In the genomic region with DNA sequence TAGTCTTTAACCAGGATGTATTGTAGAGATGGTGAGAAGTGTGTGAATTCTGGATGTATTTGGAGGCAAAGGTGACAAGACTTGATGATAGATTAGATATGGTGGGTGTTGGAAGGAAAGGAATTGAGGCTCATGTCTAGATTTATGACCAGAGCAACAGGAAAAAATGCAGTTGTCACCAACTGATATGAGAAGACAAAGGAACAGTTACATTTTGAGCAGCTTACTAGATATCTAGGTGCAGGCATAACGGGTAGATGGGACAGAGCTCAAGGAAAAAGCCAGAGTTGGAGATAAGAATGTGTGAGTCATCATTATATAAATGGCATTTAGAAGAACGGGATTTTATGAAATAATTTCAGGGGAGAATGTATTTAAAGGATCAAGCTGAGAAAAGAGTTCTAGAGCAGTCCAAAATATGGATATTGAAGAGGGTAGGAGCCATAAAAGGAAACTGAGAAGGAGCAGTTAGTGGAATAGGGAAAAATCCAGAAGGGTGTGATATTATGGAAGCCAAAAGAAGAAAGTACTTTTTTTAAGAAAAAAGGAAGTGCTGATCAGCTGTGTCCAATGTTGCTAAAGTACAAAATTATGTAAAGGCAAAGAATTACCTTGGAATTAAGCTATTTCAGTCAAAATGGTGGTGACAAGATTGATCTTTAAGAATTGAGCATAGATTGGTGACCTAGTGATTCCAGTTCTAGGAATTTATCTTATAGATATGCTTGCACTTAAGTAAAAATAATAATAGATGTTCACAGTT, we compare ENCODE assay signal across 29 cellular contexts. TPM values are rescaled to one million over a fixed set of nuclear protein-coding genes. Genes with fewer than 3 reads are reported as not detected.
A peak's percentile ranks its signal among the peaks of the same experiment; 100 is the strongest.
DNase-seq lines count a peak whose midpoint lies in the region; ATAC-seq, FAIRE-seq and TF ChIP-seq lines count a peak whose summit lies in the region.
"Had no signal": no experiment of that assay in that cellular context is flagged by ENCODE, and none has a peak within 500 bp of the region (broad histone marks: within the 10 kb centered on the region; RNA-seq: fewer than 3 reads in every experiment).

No MANE protein-coding gene starts in this region.

- TF ChIP-seq CTCF in PC-9 (conservative IDR thresholded peaks at IDR 0.05), result no peak
- TF ChIP-seq CTCF in endothelial cell of umbilical vein (IDR thresholded peaks at IDR 0.05; ENCODE audit: extremely low read depth in 1 of 2, insufficient read depth in 1 of 2, low read depth in 1 of 2, low read length in 2 of 2), result no peak

- H3K4me1 Mint-ChIP-seq in activated naive CD8-positive, alpha-beta T cell treated with anti-CD3 and anti-CD28 coated beads, Interleukin-2, amount 50 U/mL, for 24 hours, result peaks cover 40% of the 10 kb centered on the region
- H3K4me1 Mint-ChIP-seq in activated naive CD8-positive, alpha-beta T cell treated with anti-CD3 and anti-CD28 coated beads for 36 hours, result peaks cover 26% of the 10 kb centered on the region

- no peak for DNase-seq in activated naive CD8-positive, alpha-beta T cell treated with anti-CD3 and anti-CD28 coated beads, Interleukin-2, amount 50 U/mL, for 24 hours
- DNase-seq in activated naive CD8-positive, alpha-beta T cell treated with anti-CD3 and anti-CD28 coated beads for 36 hours, result no peak
- no peak for DNase-seq in PC-9
- peak; percentile 41 for DNase-seq in endothelial cell of umbilical vein (ENCODE audit: low read depth, low spot score)
- no peak for DNase-seq in H4 (ENCODE audit: low spot score)
- DNase-seq: activated CD4-positive, alpha-beta T cell treated with anti-CD3 and anti-CD28 coated beads for 36 hours; effector CD8-positive, alpha-beta T cell; IMR-90; NCI-H146; NCI-H526 treated with DMSO at 0.1 percent for 48 hours; occipital lobe; Right ventricle myocardium superior; small intestine; stimulated activated CD4-positive, alpha-beta T cell treated with anti-CD3 and anti-CD28 coated beads, Interleukin-2, amount 100 ng/mL, for 48 hours; stimulated activated naive B cell treated with anti-CD40 and anti-IgM and Interleukin-4, amounts not matched to agents 10 μg/mL and 1 μg/mL and 100 μg/mL, for 72 hours; SW 1271; thyroid gland had no signal

- H3K79me2 ChIP-seq in PC-9 (ENCODE audit: low read depth) (no peaks in the 10 kb centered on the region), endothelial cell of umbilical vein (ENCODE audit: control insufficient read depth, insufficient read depth, low read length) (no peaks in the 10 kb centered on the region)

- H2AFZ ChIP-seq in PC-9 (0 out of 2 replicates have a peak overlapping the region, but pooled peaks have one; percentile 44), endothelial cell of umbilical vein (ENCODE audit: low read depth, low read length) (no peak overlapping the region)

- dilution Hi-C loops in endothelial cell of umbilical vein (cut with MboI; ENCODE audit: extremely low pct_ligation_motif_present, low sequenced_read_pairs), result no loop called here

- H3K36me3 ChIP-seq in PC-9 (ENCODE audit: low read depth), result no peaks in the 10 kb centered on the region
- no peaks in the 10 kb centered on the region for H3K36me3 ChIP-seq in endothelial cell of umbilical vein (ENCODE audit: control insufficient read depth in 2 of 2, extremely low read depth in 1 of 2, insufficient read depth in 2 of 2, low read length in 2 of 2)
- H3K36me3 ChIP-seq: esophagus muscularis mucosa, thyroid gland had no signal

- peaks cover 69% of the 10 kb centered on the region for H3K27me3 Mint-ChIP-seq in activated naive CD8-positive, alpha-beta T cell treated with anti-CD3 and anti-CD28 coated beads, Interleukin-2, amount 50 U/mL, for 24 hours
- peaks cover 78% of the 10 kb centered on the region for H3K27me3 Mint-ChIP-seq in activated naive CD8-positive, alpha-beta T cell treated with anti-CD3 and anti-CD28 coated beads for 36 hours

- peak overlapping the region; percentile 0 for H3K27ac Mint-ChIP-seq in activated naive CD8-positive, alpha-beta T cell treated with anti-CD3 and anti-CD28 coated beads, Interleukin-2, amount 50 U/mL, for 24 hours
- no peak overlapping the region for H3K27ac Mint-ChIP-seq in activated naive CD8-positive, alpha-beta T cell treated with anti-CD3 and anti-CD28 coated beads for 36 hours
- H3K27ac Mint-ChIP-seq: activated CD4-positive, alpha-beta T cell treated with anti-CD3 and anti-CD28 coated beads for 36 hours; activated naive CD4-positive, alpha-beta T cell treated with anti-CD3 and anti-CD28 coated beads, Interleukin-2, amount 50 U/mL, for 24 hours; stimulated activated naive B cell treated with anti-CD40 and anti-IgM and Interleukin-4, amounts not matched to agents 10 μg/mL and 1 μg/mL and 100 μg/mL, for 72 hours had no signal

- no peaks in the 10 kb centered on the region for H3K36me3 Mint-ChIP-seq in activated naive CD8-positive, alpha-beta T cell treated with anti-CD3 and anti-CD28 coated beads, Interleukin-2, amount 50 U/mL, for 24 hours (ENCODE audit: low read depth)
- H3K36me3 Mint-ChIP-seq in activated naive CD8-positive, alpha-beta T cell treated with anti-CD3 and anti-CD28 coated beads for 36 hours, result no peaks in the 10 kb centered on the region
- H3K36me3 Mint-ChIP-seq: activated naive CD4-positive, alpha-beta T cell treated with anti-CD3 and anti-CD28 coated beads, Interleukin-2, amount 50 U/mL, for 24 hours; stimulated activated naive B cell treated with anti-CD40 and anti-IgM and Interleukin-4, amounts not matched to agents 10 μg/mL and 1 μg/mL and 100 μg/mL, for 72 hours had no signal

- no peaks in the 10 kb centered on the region for H3K9me3 ChIP-seq in PC-9 (ENCODE audit: insufficient read depth, low read depth)
- no peaks in the 10 kb centered on the region for H3K9me3 ChIP-seq in endothelial cell of umbilical vein (replicated peaks; ENCODE audit: control insufficient read depth, insufficient read depth, low read length)
- H3K9me3 ChIP-seq: esophagus muscularis mucosa, thyroid gland had no signal

- no TSS peak for BruUV-seq in PC-9 (replicated peaks; lab: Mats Ljungman, UMichigan)
- no TSS peak for BruUV-seq in endothelial cell of umbilical vein (replicated peaks; lab: Mats Ljungman, UMichigan)

- H3K9me3 Mint-ChIP-seq in activated naive CD8-positive, alpha-beta T cell treated with anti-CD3 and anti-CD28 coated beads, Interleukin-2, amount 50 U/mL, for 24 hours, result no peaks in the 10 kb centered on the region
- H3K9me3 Mint-ChIP-seq in activated naive CD8-positive, alpha-beta T cell treated with anti-CD3 and anti-CD28 coated beads for 36 hours, result no peaks in the 10 kb centered on the region
- H3K9me3 Mint-ChIP-seq: stimulated activated naive B cell treated with anti-CD40 and anti-IgM and Interleukin-4, amounts not matched to agents 10 μg/mL and 1 μg/mL and 100 μg/mL, for 72 hours had no signal

- H3K4me2 ChIP-seq in PC-9 (0 out of 2 replicates have a peak overlapping the region, but pooled peaks have one; percentile 4), endothelial cell of umbilical vein (ENCODE audit: insufficient read depth, low read length) (no peak overlapping the region)

- H3K4me1 ChIP-seq in PC-9 (replicated peaks; ENCODE audit: insufficient read depth) (no peaks in the 10 kb centered on the region), endothelial cell of umbilical vein (ENCODE audit: control insufficient read depth, extremely low read depth, insufficient read depth, low read length) (no peaks in the 10 kb centered on the region)

- H3K4me3 ChIP-seq in PC-9 (no peak overlapping the region), endothelial cell of umbilical vein (replicated peaks in 1 of 3; ENCODE audit: insufficient read depth in 1 of 3, low read depth in 1 of 3, low read length in 3 of 3) (no peak overlapping the region)
- H3K4me3 ChIP-seq: esophagus muscularis mucosa, thyroid gland had no signal

- POLR2A ChIA-PET in PC-9 (lab: Charles Lee; ENCODE audit: unreplicated experiment), result no interaction called here
- POLR2A ChIA-PET in endothelial cell of umbilical vein (lab: Charles Lee), result no interaction called here

- H3F3A ChIP-seq in PC-9 (ENCODE audit: insufficient read depth, low read depth), result no peaks in the 10 kb centered on the region

- no peaks in the 10 kb centered on the region for H3K27me3 ChIP-seq in PC-9 (ENCODE audit: insufficient read depth, low read depth)
- H3K27me3 ChIP-seq in endothelial cell of umbilical vein (ENCODE audit: control insufficient read depth in 2 of 2, insufficient read depth in 2 of 2, low read length in 2 of 2), result peaks cover 22 to 28% of the 10 kb centered on the region in 2 experiments

- ATAC-seq in activated naive CD8-positive, alpha-beta T cell treated with anti-CD3 and anti-CD28 coated beads, Interleukin-2, amount 50 U/mL, for 24 hours, result no peak
- ATAC-seq in HG02885 (IDR thresholded peaks at IDR 0.05; ENCODE audit: poor library complexity, unreplicated experiment) (no peak), GM21786 (IDR thresholded peaks at IDR 0.05; ENCODE audit: unreplicated experiment) (no peak)
- ATAC-seq: activated CD4-positive, alpha-beta T cell treated with anti-CD3 and anti-CD28 coated beads for 36 hours; stimulated activated naive B cell treated with anti-CD40 and anti-IgM and Interleukin-4, amounts not matched to agents 10 μg/mL and 1 μg/mL and 100 μg/mL, for 72 hours had no signal

- H3K27ac ChIP-seq in PC-9 (no peak overlapping the region), endothelial cell of umbilical vein (ENCODE audit: insufficient read depth, low read depth, low read length) (no peak overlapping the region), temporal lobe (ENCODE audit: low read depth, low read length) (peak overlapping the region; percentile 5)
- H3K27ac ChIP-seq: esophagus muscularis mucosa, thyroid gland had no signal

- no peak overlapping the region for H3K4me3 Mint-ChIP-seq in activated naive CD8-positive, alpha-beta T cell treated with anti-CD3 and anti-CD28 coated beads, Interleukin-2, amount 50 U/mL, for 24 hours
- no peak overlapping the region for H3K4me3 Mint-ChIP-seq in activated naive CD8-positive, alpha-beta T cell treated with anti-CD3 and anti-CD28 coated beads for 36 hours
- H3K4me3 Mint-ChIP-seq: activated CD4-positive, alpha-beta T cell treated with anti-CD3 and anti-CD28 coated beads for 36 hours; stimulated activated naive B cell treated with anti-CD40 and anti-IgM and Interleukin-4, amounts not matched to agents 10 μg/mL and 1 μg/mL and 100 μg/mL, for 72 hours had no signal

- no peak for FAIRE-seq in endothelial cell of umbilical vein (lab: Jason Lieb, UNC)
- FAIRE-seq: A204.1, H54, small intestine had no signal

- intact Hi-C loops in PC-9 (cut with micrococcal nuclease; ENCODE audit: unreplicated experiment) (no loop called here), endothelial cell of umbilical vein (cut with micrococcal nuclease) (no loop called here)

- CTCF ChIA-PET in PC-9 (lab: Charles Lee), result no interaction called here
- CTCF ChIA-PET in endothelial cell of umbilical vein (lab: Charles Lee), result no interaction called here

- H4K20me1 ChIP-seq in PC-9 (ENCODE audit: insufficient read depth), result no peaks in the 10 kb centered on the region
- H4K20me1 ChIP-seq in endothelial cell of umbilical vein (replicated peaks; ENCODE audit: control insufficient read depth, extremely low read depth, insufficient read depth, low read length), result no peaks in the 10 kb centered on the region

- no peaks in the 10 kb centered on the region for H3K9me1 ChIP-seq in endothelial cell of umbilical vein (replicated peaks; ENCODE audit: control insufficient read depth, extremely low read depth, insufficient read depth, low read length)

- H3K9me2 ChIP-seq in PC-9 (ENCODE audit: insufficient read depth), result no peaks in the 10 kb centered on the region

- H3K9ac ChIP-seq in endothelial cell of umbilical vein (replicated peaks; ENCODE audit: extremely low read depth, insufficient read depth, low read length), result no peak overlapping the region

- no peak for TF ChIP-seq POLR2A in endothelial cell of umbilical vein (IDR thresholded peaks at IDR 0.05; ENCODE audit: low read depth, low read length)

RNA-seq across cellular contexts. Expression of a gene that starts 3.8 kb away (rescaled TPM):
- total RNA-seq in activated naive CD8-positive, alpha-beta T cell treated with anti-CD3 and anti-CD28 coated beads for 36 hours, result not detected
- total RNA-seq in PC-9 (2021) (not detected in 2 replicates), endothelial cell of umbilical vein (not detected in 2 replicates), temporal lobe (0.49 TPM)
- polyA plus RNA-seq in endothelial cell of umbilical vein, result not detected in 2 replicates
- not detected in 2 replicates for polyA plus RNA-seq in endothelial cell of umbilical vein (2011; cell fraction: cytosol; rRNA removed)
- polyA plus RNA-seq in endothelial cell of umbilical vein (2011; cell fraction: nucleus; rRNA removed), result not detected in 2 replicates
- polyA plus RNA-seq in endothelial cell of umbilical vein (2012), result not detected in 2 replicates
- not detected in 2 replicates for polyA minus RNA-seq in endothelial cell of umbilical vein
- not detected for polyA minus RNA-seq in endothelial cell of umbilical vein (2011; cell fraction: cytosol; rRNA and poly(A)+ RNA removed)
- not detected in 2 replicates for polyA minus RNA-seq in endothelial cell of umbilical vein (2011; cell fraction: nucleus; rRNA and poly(A)+ RNA removed)
- not detected in 2 replicates for total RNA-seq in H4 (2014; rRNA removed; shearing (Covaris generic))
- total RNA-seq: activated CD4-positive, alpha-beta T cell treated with anti-CD3 and anti-CD28 coated beads for 36 hours; IMR-90; kidney epithelial cell; MCF 10A; myocyte; renal cortical epithelial cell had no signal
- polyA plus RNA-seq: BJ, IMR-90 had no signal
